ENCODE assay signal across 10 cellular contexts in the genomic region with DNA sequence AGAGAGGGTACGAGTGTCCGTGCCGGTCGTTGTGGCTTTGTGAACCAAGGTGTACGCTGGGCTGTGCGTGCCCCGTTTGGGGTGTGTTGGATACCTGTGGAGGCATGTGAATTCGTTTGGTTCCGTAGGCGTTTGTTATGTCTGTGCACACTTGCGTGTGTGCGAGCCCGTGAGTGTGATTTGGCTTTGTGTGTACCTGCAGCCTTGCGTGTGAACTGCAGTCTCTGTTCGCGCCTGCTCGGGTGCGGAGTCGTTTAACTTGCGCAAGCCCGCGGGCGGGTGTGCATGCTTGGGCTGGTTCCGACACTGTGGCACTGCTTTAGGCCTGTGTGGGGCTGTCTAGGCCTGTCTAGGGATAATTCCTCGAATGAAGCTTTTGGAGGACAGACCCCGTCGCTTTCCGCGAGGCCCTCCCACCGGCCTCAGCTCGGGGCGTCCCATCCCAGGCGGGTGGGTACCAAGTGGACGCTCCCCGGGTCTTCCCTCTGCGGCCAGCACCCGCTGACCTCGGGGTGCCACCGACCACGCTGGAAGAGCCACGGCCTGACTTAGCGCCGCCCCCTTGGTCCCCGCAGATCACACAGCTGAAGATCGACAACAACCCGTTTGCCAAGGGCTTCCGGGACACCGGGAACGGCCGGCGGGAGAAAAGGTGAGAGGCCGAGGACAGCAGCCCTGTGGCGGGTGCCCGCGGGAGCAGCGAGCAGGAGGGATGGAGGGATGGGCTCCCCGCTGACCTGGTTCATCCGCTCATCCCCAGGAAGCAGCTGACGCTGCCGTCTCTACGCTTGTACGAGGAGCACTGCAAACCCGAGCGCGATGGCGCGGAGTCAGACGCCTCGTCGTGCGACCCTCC. TPM values are rescaled to one million over a fixed set of nuclear protein-coding genes. Genes with fewer than 3 reads are reported as not detected.
A peak's percentile ranks its signal among the peaks of the same experiment; 100 is the strongest.
DNase-seq lines count a peak whose midpoint lies in the region; ATAC-seq, FAIRE-seq and TF ChIP-seq lines count a peak whose summit lies in the region.
"Had no signal": no experiment of that assay in that cellular context is flagged by ENCODE, and none has a peak within 500 bp of the region (broad histone marks: within the 10 kb centered on the region; RNA-seq: fewer than 3 reads in every experiment).

No MANE protein-coding gene starts in this region.

- H3K4me1 Mint-ChIP-seq in activated CD4-positive, alpha-beta T cell treated with anti-CD3 and anti-CD28 coated beads, Interleukin-2, amount 10 ng/mL, durations not matched to agents 7 days and 5 days = peaks cover 25% of the 10 kb centered on the region

- H3K4me3 Mint-ChIP-seq in activated CD4-positive, alpha-beta T cell treated with anti-CD3 and anti-CD28 coated beads, Interleukin-2, amount 10 ng/mL, durations not matched to agents 7 days and 5 days = peak overlapping the region; percentile 45

- peak overlapping the region; percentile 57 for H3K27ac Mint-ChIP-seq in activated CD4-positive, alpha-beta T cell treated with anti-CD3 and anti-CD28 coated beads, Interleukin-2, amount 10 ng/mL, durations not matched to agents 7 days and 5 days

- DNase-seq in activated CD4-positive, alpha-beta T cell treated with anti-CD3 and anti-CD28 coated beads, Interleukin-2, amount 10 ng/mL, durations not matched to agents 7 days and 5 days = no peak
- no peak for DNase-seq in activated CD4-positive, alpha-beta T cell treated with anti-CD3 and anti-CD28 coated beads, Interleukin-2, amount 50 U/mL, for 1 hour
- DNase-seq in ascending aorta (ENCODE audit: low spot score in 2 of 2) (no peak), HepG2 (ENCODE audit: low spot score) (no peak), thyroid gland (no peak), NCI-H2196 treated with DMSO at 0.1 percent for 48 hours (lab: John Stamatoyannopoulos, UW; ENCODE audit: unreplicated experiment) (no peak), hippocampal formation (lab: John Stamatoyannopoulos, UW) (no peak)
- DNase-seq: NCI-H774 had no signal

- H3K36me3 ChIP-seq in ascending aorta = peaks cover 14 to 31% of the 10 kb centered on the region in 2 donors
- H3K36me3 ChIP-seq in HepG2 (replicated peaks in 1 of 2; ENCODE audit: control insufficient read depth in 1 of 2, insufficient read depth in 2 of 2, low read length in 2 of 2) = peaks cover 4 to 6% of the 10 kb centered on the region in 2 experiments; a peak in 2 of 5 replicates
- peaks cover 8 to 22% of the 10 kb centered on the region in 2 donors for H3K36me3 ChIP-seq in thyroid gland

- H2AFZ ChIP-seq in HepG2 (ENCODE audit: low read length) = no peak overlapping the region

- no peak overlapping the region for H3K9ac ChIP-seq in HepG2 (ENCODE audit: insufficient read depth, low read depth, low read length)

- TF ChIP-seq RAD21 in HepG2 (CRISPR knock-in tag; IDR thresholded peaks at IDR 0.05) = no peak

- ATAC-seq in HepG2 (no peak), HG03108 (IDR thresholded peaks at IDR 0.05; ENCODE audit: unreplicated experiment) (no peak)

- TF ChIP-seq EP300 in HepG2 (IDR thresholded peaks at IDR 0.05; ENCODE audit: low read depth in 2 of 2, low read length in 2 of 2) (no peak), HepG2 (CRISPR knock-in tag; IDR thresholded peaks at IDR 0.05; ENCODE audit: borderline replicate concordance) (no peak)

- peaks cover 4% of the 10 kb centered on the region for H3K27me3 ChIP-seq in ascending aorta
- H3K27me3 ChIP-seq in HepG2 (ENCODE audit: control insufficient read depth in 1 of 2, insufficient read depth in 2 of 2, low read length in 2 of 2) = no peaks in the 10 kb centered on the region
- peaks cover 27% of the 10 kb centered on the region for H3K27me3 ChIP-seq in thyroid gland

- H3K27me3 Mint-ChIP-seq in activated CD4-positive, alpha-beta T cell treated with anti-CD3 and anti-CD28 coated beads, Interleukin-2, amount 10 ng/mL, durations not matched to agents 7 days and 5 days = peaks cover 70% of the 10 kb centered on the region

- in situ Hi-C loops in HepG2 (cut with HindIII; ENCODE audit: extremely low pct_ligation_motif_present, low pct_unique_long_range_greater_than_20kb) = no loop called here

- H3K4me3 ChIP-seq in ascending aorta (peak overlapping the region; percentile 23 to 83), HepG2 (replicated peaks in 1 of 3; ENCODE audit: insufficient read depth in 1 of 3, low read depth in 2 of 3, low read length in 3 of 3) (no peak overlapping the region), thyroid gland (replicated peaks in 1 of 3) (peak overlapping the region in 1 of 3 donors; percentile 18)

- TF ChIP-seq POLR2A in HepG2 (IDR thresholded peaks at IDR 0.05; ENCODE audit: insufficient read depth in 1 of 2, low read depth in 2 of 2, low read length in 2 of 2) (no peak), thyroid gland (IDR thresholded peaks at IDR 0.05) (no peak)

- CTCF ChIA-PET in activated CD4-positive, alpha-beta T cell treated with anti-CD3 and anti-CD28 coated beads, Interleukin-2, amount 10 ng/mL, durations not matched to agents 7 days and 5 days (lab: Charles Lee) = interaction anchor here (1.3 to 3.4 kb wide), 3 partner anchors 8 to 422 kb away, joined by 4 to 17 read pairs (median 4); no protein-coding TSS in a partner anchor
- CTCF ChIA-PET in HepG2 (lab: Yijun Ruan, JAX; ENCODE audit: low intra/inter-chr PET ratio, low total read pairs) = no interaction called here

- H3K27ac ChIP-seq in ascending aorta (peak overlapping the region; percentile 16 to 92), HepG2 (ENCODE audit: extremely low read length, insufficient read depth, low read length) (no peak overlapping the region), thyroid gland (peak overlapping the region; percentile 44 to 79 (median 66))

- WGBS in HepG2 (ENCODE audit: low lambda C conversion rate) = 97% methylated on average over 67 of the region's 71 CpGs
- WGBS in thyroid gland, 2 donors = 42 to 43% methylated on average over 32 to 54 of the region's 71 CpGs

- no peaks in the 10 kb centered on the region for H4K20me1 ChIP-seq in HepG2 (ENCODE audit: insufficient read depth, low read length)

- BruUV-seq in HepG2 (replicated peaks; lab: Mats Ljungman, UMichigan) = no TSS peak

- H3K4me1 ChIP-seq in ascending aorta = peaks cover 0 to 35% of the 10 kb centered on the region in 2 donors
- peaks cover 34% of the 10 kb centered on the region for H3K4me1 ChIP-seq in HepG2 (ENCODE audit: insufficient read depth, low read length)
- peaks cover 20 to 74% of the 10 kb centered on the region in 2 donors for H3K4me1 ChIP-seq in thyroid gland

- intact Hi-C loops in ascending aorta (cut with DNase I) (loop anchor here (5.0 kb wide), 1 partner anchor 523 kb away; a partner anchor contains a TSS), HepG2 (cut with micrococcal nuclease; ENCODE audit: unreplicated experiment) (no loop called here), thyroid gland (cut with DNase I) (no loop called here)

- no peak for FAIRE-seq in HepG2 (lab: Jason Lieb, UNC)

- H3K9me3 ChIP-seq in ascending aorta (no peaks in the 10 kb centered on the region), HepG2 (ENCODE audit: low read length) (no peaks in the 10 kb centered on the region), thyroid gland (no peaks in the 10 kb centered on the region)

- no peak overlapping the region for H3K4me2 ChIP-seq in HepG2 (ENCODE audit: low read depth, low read length)

- no peak for TF ChIP-seq CTCF in ascending aorta (IDR thresholded peaks at IDR 0.05)
- TF ChIP-seq CTCF in HepG2 (CRISPR knock-in tag; IDR thresholded peaks at IDR 0.05) = no peak
- TF ChIP-seq CTCF in thyroid gland (IDR thresholded peaks at IDR 0.05) = no peak

- no peaks in the 10 kb centered on the region for H3K36me3 Mint-ChIP-seq in activated CD4-positive, alpha-beta T cell treated with anti-CD3 and anti-CD28 coated beads, Interleukin-2, amount 10 ng/mL, durations not matched to agents 7 days and 5 days (ENCODE audit: low read depth)

- no peaks in the 10 kb centered on the region for H3K9me3 Mint-ChIP-seq in activated CD4-positive, alpha-beta T cell treated with anti-CD3 and anti-CD28 coated beads, Interleukin-2, amount 10 ng/mL, durations not matched to agents 7 days and 5 days

- POLR2A ChIA-PET in activated CD4-positive, alpha-beta T cell treated with anti-CD3 and anti-CD28 coated beads, Interleukin-2, amount 10 ng/mL, durations not matched to agents 7 days and 5 days (lab: Charles Lee) = no interaction called here
- POLR2A ChIA-PET in HepG2 (lab: Yijun Ruan, JAX) = no interaction called here

- peaks cover 3% of the 10 kb centered on the region for H3K79me2 ChIP-seq in HepG2 (ENCODE audit: insufficient read depth, low read length)

RNA-seq across cellular contexts. Expression of a gene that starts 4.4 kb away (rescaled TPM):
- total RNA-seq in activated CD4-positive, alpha-beta T cell treated with anti-CD3 and anti-CD28 coated beads, Interleukin-2, amount 10 ng/mL, durations not matched to agents 7 days and 5 days = not detected
- total RNA-seq in ascending aorta = 100 TPM
- 10.2 and 15.3 TPM in 2 replicates for total RNA-seq in HepG2 (2016; rRNA removed; fragmentation: Illumina TruSeq; extraction: Trizol)
- 3.7 TPM in 2 replicates for total RNA-seq in HepG2 (2016; cell fraction: cytosol; rRNA removed; fragmentation: Illumina TruSeq; extraction: Trizol; ENCODE audit: low read depth)
- 8.3 and 14.7 TPM in 2 replicates for total RNA-seq in HepG2 (2016; cell fraction: insoluble cytoplasmic fraction; rRNA removed; fragmentation: Illumina TruSeq; extraction: Trizol)
- 9.6 and 10.4 TPM in 2 replicates for total RNA-seq in HepG2 (2016; cell fraction: membrane; rRNA removed; fragmentation: Illumina TruSeq; extraction: Trizol)
- total RNA-seq in HepG2 (2016; cell fraction: nucleus; rRNA removed; fragmentation: Illumina TruSeq; extraction: Trizol) = 10.9 and 12.4 TPM in 2 replicates
- 2.8 and 3.0 TPM in 2 replicates for polyA plus RNA-seq in HepG2 (2011; rRNA removed)
- 1.9 and 3.7 TPM in 2 replicates for polyA plus RNA-seq in HepG2 (2011; cell fraction: cytosol; rRNA removed)
- polyA plus RNA-seq in HepG2 (2011; cell fraction: nucleus; rRNA removed) = 9.5 and 10.4 TPM in 2 replicates
- polyA plus RNA-seq in HepG2 (2012) = 1.0 and 1.6 TPM in 2 replicates
- polyA plus RNA-seq in HepG2 (2016; cell fraction: cytosol; fragmentation: Illumina TruSeq; extraction: Trizol; ENCODE audit: low read depth) = 2.8 and 3.6 TPM in 2 replicates
- 13.1 and 15.6 TPM in 2 replicates for polyA plus RNA-seq in HepG2 (2016; cell fraction: insoluble cytoplasmic fraction; fragmentation: Illumina TruSeq; extraction: Trizol; ENCODE audit: low read depth)
- polyA plus RNA-seq in HepG2 (2016; cell fraction: membrane; fragmentation: Illumina TruSeq; extraction: Trizol; ENCODE audit: low read depth) = 8.1 and 8.9 TPM in 2 replicates
- polyA plus RNA-seq in HepG2 (2016; cell fraction: nucleus; fragmentation: Illumina TruSeq; extraction: Trizol; ENCODE audit: insufficient read depth, low read depth) = 26.2 and 30.9 TPM in 2 replicates
- 3.0 and 6.9 TPM in 2 replicates for polyA minus RNA-seq in HepG2 (2011; rRNA and poly(A)+ RNA removed; ENCODE audit: low replicate concordance)
- 1.5 and 2.4 TPM in 2 replicates for polyA minus RNA-seq in HepG2 (2011; cell fraction: cytosol; rRNA and poly(A)+ RNA removed)
- polyA minus RNA-seq in HepG2 (2011; cell fraction: nucleus; rRNA and poly(A)+ RNA removed) = 4.9 and 5.3 TPM in 2 replicates
- 10 to 100 TPM in 2 of 4 donors, 1 to 10 TPM in 2; 5.3 to 20.2 (median 11.0) TPM for total RNA-seq in thyroid gland

RNA-seq across cellular contexts. Expression of a gene that starts 48.1 kb away (rescaled TPM):
- total RNA-seq in activated CD4-positive, alpha-beta T cell treated with anti-CD3 and anti-CD28 coated beads, Interleukin-2, amount 10 ng/mL, durations not matched to agents 7 days and 5 days = not detected
- total RNA-seq in ascending aorta (not detected), HepG2 (2016; rRNA removed; fragmentation: Illumina TruSeq; extraction: Trizol) (0.86 and 1.1 TPM in 2 replicates), thyroid gland (under 1 TPM in 1 of 4 donors, not detected in 3; 0.54 TPM)
- total RNA-seq in HepG2 (2016; cell fraction: cytosol; rRNA removed; fragmentation: Illumina TruSeq; extraction: Trizol; ENCODE audit: low read depth) = 0.10 and 0.35 TPM in 2 replicates
- 0.92 and 1.3 TPM in 2 replicates for total RNA-seq in HepG2 (2016; cell fraction: insoluble cytoplasmic fraction; rRNA removed; fragmentation: Illumina TruSeq; extraction: Trizol)
- 1.1 and 1.5 TPM in 2 replicates for total RNA-seq in HepG2 (2016; cell fraction: membrane; rRNA removed; fragmentation: Illumina TruSeq; extraction: Trizol)
- total RNA-seq in HepG2 (2016; cell fraction: nucleus; rRNA removed; fragmentation: Illumina TruSeq; extraction: Trizol) = 1.1 and 1.3 TPM in 2 replicates
- 0.11 and 0.17 TPM in 2 replicates for polyA plus RNA-seq in HepG2 (2011; rRNA removed)
- 0.05 and 0.09 TPM in 2 replicates for polyA plus RNA-seq in HepG2 (2011; cell fraction: cytosol; rRNA removed)
- 0.29 and 0.48 TPM in 2 replicates for polyA plus RNA-seq in HepG2 (2011; cell fraction: nucleus; rRNA removed)
- polyA plus RNA-seq in HepG2 (2012) = 0.15 and 0.40 TPM in 2 replicates
- 0.14 and 0.16 TPM in 2 replicates for polyA plus RNA-seq in HepG2 (2016; cell fraction: cytosol; fragmentation: Illumina TruSeq; extraction: Trizol; ENCODE audit: low read depth)
- 1.2 and 1.7 TPM in 2 replicates for polyA plus RNA-seq in HepG2 (2016; cell fraction: insoluble cytoplasmic fraction; fragmentation: Illumina TruSeq; extraction: Trizol; ENCODE audit: low read depth)
- polyA plus RNA-seq in HepG2 (2016; cell fraction: membrane; fragmentation: Illumina TruSeq; extraction: Trizol; ENCODE audit: low read depth) = 0.49 and 0.62 TPM in 2 replicates
- 1.8 and 2.4 TPM in 2 replicates for polyA plus RNA-seq in HepG2 (2016; cell fraction: nucleus; fragmentation: Illumina TruSeq; extraction: Trizol; ENCODE audit: insufficient read depth, low read depth)
- polyA minus RNA-seq in HepG2 (2011; rRNA and poly(A)+ RNA removed; ENCODE audit: low replicate concordance) = not detected in 2 replicates
- polyA minus RNA-seq in HepG2 (2011; cell fraction: cytosol; rRNA and poly(A)+ RNA removed) = not detected in 2 replicates
- polyA minus RNA-seq in HepG2 (2011; cell fraction: nucleus; rRNA and poly(A)+ RNA removed) = not detected in 2 replicates
- total RNA-seq: renal cortical epithelial cell had no signal

Comparison
In these comparisons a context has a peak if more than half of its experiments do, and no peak if none do; other contexts are left out.
1. H3K4me3 ChIP-seq: peak in ascending aorta (2 of 2); none in HepG2 (0 of 3).
2. RNA of a gene that starts 4.4 kb away (total RNA-seq): 100 TPM in ascending aorta (single experiment), 3.7 to 15.3 TPM in HepG2 and 5.3 to 20.2 TPM in thyroid gland; not detected in activated CD4-positive, alpha-beta T cell treated with anti-CD3 and anti-CD28 coated beads, Interleukin-2, amount 10 ng/mL, durations not matched to agents 7 days and 5 days; every median in the first group is over 4 times any median in the second.